Comparison of ENCODE assay signal across 25 cellular contexts in the genomic region with DNA sequence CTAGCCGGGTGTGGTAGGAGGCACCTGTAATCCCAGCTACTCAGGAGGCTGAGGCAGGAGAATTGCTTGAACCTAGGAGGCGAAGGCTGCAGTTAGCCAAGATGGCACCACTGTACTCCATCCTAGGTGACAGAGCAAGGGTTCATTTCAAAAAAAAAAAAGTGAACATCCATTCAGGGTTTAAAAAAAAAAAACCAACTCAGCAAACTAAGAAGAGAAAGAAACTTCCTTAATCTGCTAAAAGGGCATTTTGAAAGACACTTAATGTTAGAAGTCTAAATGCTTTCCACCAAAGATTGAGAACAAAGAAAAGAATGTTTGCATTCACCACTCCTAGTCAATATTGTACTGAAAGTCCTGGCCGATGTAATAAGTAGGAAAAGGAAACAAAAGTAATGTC. TPM values are rescaled to one million over a fixed set of nuclear protein-coding genes. Genes with fewer than 3 reads are reported as not detected.
"Had no signal": no experiment of that assay in that cellular context is flagged by ENCODE, and none has a peak within 500 bp of the region (broad histone marks: within the 10 kb centered on the region; RNA-seq: fewer than 3 reads in every experiment).

No MANE protein-coding gene starts in this region.

- H3K4me3 ChIP-seq: left lung, lung, thoracic aorta, vagina had no signal

- FAIRE-seq: astrocyte, endothelial cell of umbilical vein, small intestine had no signal

- H3K4me3 Mint-ChIP-seq: activated B cell treated with CpG ODN at 0.5 μM for 24 hours; activated CD4-positive, alpha-beta T cell treated with anti-CD3 and anti-CD28 coated beads for 36 hours; activated T-helper 1 cell treated with anti-CD3 and anti-CD28 coated beads, Interleukin-12 subunit alpha, Interleukin-12 subunit beta, Interleukin-2, Interleukin-4 antibody, amounts not matched to agents 30 ng/mL and 10 ng/mL and 1 ng/mL, durations not matched to agents 14 hours and 24 hours and 36 hours; effector memory CD8-positive, alpha-beta T cell; naive B cell; stimulated activated memory B cell treated with anti-CD40 and anti-IgM and Interleukin-4, amounts not matched to agents 10 μg/mL and 1 μg/mL and 100 μg/mL, for 72 hours; type B pancreatic cell had no signal

- H3K36me3 ChIP-seq: left lung, thoracic aorta, vagina had no signal

- H3K27ac ChIP-seq: left lung, thoracic aorta, vagina had no signal

- H3K36me3 Mint-ChIP-seq: naive B cell; stimulated activated memory B cell treated with anti-CD40 and anti-IgM and Interleukin-4, amounts not matched to agents 10 μg/mL and 1 μg/mL and 100 μg/mL, for 72 hours; type B pancreatic cell had no signal

- DNase-seq: activated B cell treated with CpG ODN at 0.5 μM for 24 hours; activated CD4-positive, alpha-beta T cell treated with anti-CD3 and anti-CD28 coated beads for 36 hours; activated CD4-positive, alpha-beta T cell treated with anti-CD3 and anti-CD28 coated beads, Interleukin-2, amount 50 U/mL, for 48 hours; activated gamma-delta T cell; central memory CD4-positive, alpha-beta T cell; effector memory CD8-positive, alpha-beta T cell; foreskin melanocyte; hippocampal formation; kidney glomerular epithelial cell; left lung; naive B cell; nucleus accumbens; small intestine; stimulated activated CD4-positive, alpha-beta T cell treated with anti-CD3 and anti-CD28 coated beads, Interleukin-2, amount 100 ng/mL, for 24 hours had no signal

- H3K9me3 ChIP-seq: left lung, thoracic aorta, vagina had no signal

- H3K27me3 Mint-ChIP-seq: activated B cell treated with CpG ODN at 0.5 μM for 24 hours; activated CD4-positive, alpha-beta T cell treated with anti-CD3 and anti-CD28 coated beads for 36 hours; effector memory CD8-positive, alpha-beta T cell; naive B cell; stimulated activated memory B cell treated with anti-CD40 and anti-IgM and Interleukin-4, amounts not matched to agents 10 μg/mL and 1 μg/mL and 100 μg/mL, for 72 hours; type B pancreatic cell had no signal

- H3K27me3 ChIP-seq: vagina had no signal

- ATAC-seq: activated CD4-positive, alpha-beta T cell treated with anti-CD3 and anti-CD28 coated beads for 36 hours; activated naive CD4-positive, alpha-beta T cell treated with anti-CD3 and anti-CD28 coated beads, Interleukin-2, amount 50 U/mL, for 72 hours; effector memory CD8-positive, alpha-beta T cell; esophagus mucosa; left lung; sciatic nerve; stimulated activated memory B cell treated with anti-CD40 and anti-IgM and Interleukin-4, amounts not matched to agents 10 μg/mL and 1 μg/mL and 100 μg/mL, for 72 hours had no signal

- H3K27ac Mint-ChIP-seq: activated B cell treated with CpG ODN at 0.5 μM for 24 hours; activated CD4-positive, alpha-beta T cell treated with anti-CD3 and anti-CD28 coated beads for 36 hours; activated T-helper 1 cell treated with anti-CD3 and anti-CD28 coated beads, Interleukin-12 subunit alpha, Interleukin-12 subunit beta, Interleukin-2, Interleukin-4 antibody, amounts not matched to agents 30 ng/mL and 10 ng/mL and 1 ng/mL, durations not matched to agents 14 hours and 24 hours and 36 hours; stimulated activated memory B cell treated with anti-CD40 and anti-IgM and Interleukin-4, amounts not matched to agents 10 μg/mL and 1 μg/mL and 100 μg/mL, for 72 hours; type B pancreatic cell had no signal

- H3K4me1 ChIP-seq: left lung, vagina had no signal

- H3K9me3 Mint-ChIP-seq: activated B cell treated with CpG ODN at 0.5 μM for 24 hours; activated naive CD4-positive, alpha-beta T cell treated with anti-CD3 and anti-CD28 coated beads, Interleukin-2, amount 50 U/mL, for 72 hours; activated T-helper 1 cell treated with anti-CD3 and anti-CD28 coated beads, Interleukin-12 subunit alpha, Interleukin-12 subunit beta, Interleukin-2, Interleukin-4 antibody, amounts not matched to agents 30 ng/mL and 10 ng/mL and 1 ng/mL, durations not matched to agents 14 hours and 24 hours and 36 hours; effector memory CD8-positive, alpha-beta T cell; naive B cell; stimulated activated memory B cell treated with anti-CD40 and anti-IgM and Interleukin-4, amounts not matched to agents 10 μg/mL and 1 μg/mL and 100 μg/mL, for 72 hours; type B pancreatic cell had no signal

RNA-seq across cellular contexts. Expression of a gene that starts 29.4 kb away (rescaled TPM):
- total RNA-seq: endothelial cell of umbilical vein had no signal
